ENCODE assay signal across 10 cellular contexts in the genomic region with DNA sequence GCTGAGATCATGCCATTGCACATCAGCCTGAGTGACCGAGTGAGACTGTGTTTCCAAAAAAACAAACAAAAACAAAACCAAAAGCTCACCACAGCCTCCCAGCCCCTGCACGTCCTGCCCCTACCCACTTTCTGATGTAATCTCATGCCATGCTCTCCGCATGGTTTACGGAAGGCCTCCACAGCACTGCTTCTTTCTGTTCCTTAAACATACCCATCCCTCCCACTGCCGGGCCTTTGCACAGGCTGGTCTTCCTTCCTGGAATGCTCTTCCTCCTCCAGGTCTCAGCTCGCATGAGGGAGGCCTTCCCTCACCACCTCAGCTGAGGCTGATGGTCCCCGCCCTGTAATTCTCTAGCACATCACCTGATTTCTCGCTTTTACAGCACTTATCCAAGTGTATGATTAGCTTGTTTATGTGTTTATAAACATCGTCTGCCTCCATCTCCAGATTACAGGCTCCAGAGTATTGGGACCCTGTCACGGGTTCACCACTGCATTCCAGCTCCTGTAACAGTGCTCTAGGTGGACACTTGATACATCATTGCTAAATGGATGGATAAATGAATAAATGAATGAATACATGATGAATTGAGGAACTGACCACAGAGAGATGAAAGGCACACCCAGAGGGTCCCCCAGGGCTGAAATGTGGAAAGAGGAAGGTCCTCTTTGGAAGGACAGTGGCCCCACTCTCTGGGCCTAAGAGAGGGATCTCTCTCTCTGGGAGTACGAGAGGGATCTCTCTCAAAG. TPM values are rescaled to one million over a fixed set of nuclear protein-coding genes. Genes with fewer than 3 reads are reported as not detected.
A peak's percentile ranks its signal among the peaks of the same experiment; 100 is the strongest.
DNase-seq lines count a peak whose midpoint lies in the region; ATAC-seq, FAIRE-seq and TF ChIP-seq lines count a peak whose summit lies in the region.
"Had no signal": no experiment of that assay in that cellular context is flagged by ENCODE, and none has a peak within 500 bp of the region (broad histone marks: within the 10 kb centered on the region; RNA-seq: fewer than 3 reads in every experiment).

No MANE protein-coding gene starts in this region.

- no peaks in the 10 kb centered on the region for H3K27me3 Mint-ChIP-seq in natural killer cell treated with Interleukin-12 subunit alpha and Interleukin-12 subunit beta and Interleukin-15 and Interleukin-18, amount 100 ng/mL, for 72 hours

- no peak overlapping the region for H3K27ac Mint-ChIP-seq in natural killer cell treated with Interleukin-12 subunit alpha and Interleukin-12 subunit beta and Interleukin-15 and Interleukin-18, amount 100 ng/mL, for 72 hours

- no peaks in the 10 kb centered on the region for H3K9me3 Mint-ChIP-seq in natural killer cell treated with Interleukin-12 subunit alpha and Interleukin-12 subunit beta and Interleukin-15 and Interleukin-18, amount 100 ng/mL, for 72 hours

- peaks cover 8 to 12% of the 10 kb centered on the region in 2 donors for H3K4me1 Mint-ChIP-seq in natural killer cell treated with Interleukin-12 subunit alpha and Interleukin-12 subunit beta and Interleukin-15 and Interleukin-18, amount 100 ng/mL, for 72 hours (ENCODE audit: low read depth in 2 of 2)

- ATAC-seq in left ventricle myocardium superior (no peak), HG03039 (IDR thresholded peaks at IDR 0.05; ENCODE audit: unreplicated experiment) (no peak)
- ATAC-seq in natural killer cell treated with Interleukin-12 subunit alpha and Interleukin-12 subunit beta and Interleukin-15 and Interleukin-18, amount 100 ng/mL, for 72 hours: no peak

- no peaks in the 10 kb centered on the region for H3K36me3 ChIP-seq in Loucy (ENCODE audit: insufficient read depth, low read length)
- peaks cover 3% of the 10 kb centered on the region for H3K36me3 ChIP-seq in adipocyte (ENCODE audit: control insufficient read depth, insufficient read depth, low read length, severe bottlenecking)
- H3K36me3 ChIP-seq in subcutaneous abdominal adipose tissue (ENCODE audit: control insufficient read depth in 5 of 5, insufficient read depth in 5 of 5, low read length in 5 of 5): peaks cover 0 to 7% (median 2%) of the 10 kb centered on the region in 5 donors

- peak; percentile 12 for DNase-seq in adipocyte (ENCODE audit: low read depth)
- DNase-seq in left ventricle myocardium superior: peak; percentile 35
- DNase-seq in D721Med (ENCODE audit: insufficient read length, low spot score): no peak
- DNase-seq in natural killer cell treated with Interleukin-12 subunit alpha and Interleukin-12 subunit beta and Interleukin-15 and Interleukin-18, amount 100 ng/mL, for 72 hours (ENCODE audit: low spot score): no peak
- DNase-seq: erythroblast; NCI-H524; stimulated activated CD8-positive, alpha-beta memory T cell treated with anti-CD3 and anti-CD28 coated beads, Interleukin-4, amount 100 ng/mL, for 48 hours had no signal

- intact Hi-C loops in left ventricle myocardium superior (cut with micrococcal nuclease): loop anchor here (10.0 kb wide), 1 partner anchor 58 kb away; a partner anchor contains a TSS

- H3K4me1 ChIP-seq in Loucy (ENCODE audit: insufficient read depth, low read length, poor library complexity, severe bottlenecking): peaks cover 13% of the 10 kb centered on the region
- H3K4me1 ChIP-seq in adipocyte (ENCODE audit: control insufficient read depth, insufficient read depth, low read length): peaks cover 46% of the 10 kb centered on the region
- H3K4me1 ChIP-seq in subcutaneous abdominal adipose tissue (ENCODE audit: control insufficient read depth in 5 of 5, insufficient read depth in 5 of 5, low read length in 5 of 5): peaks cover 6 to 36% (median 28%) of the 10 kb centered on the region in 5 donors

- H3K27me3 ChIP-seq in Loucy (ENCODE audit: insufficient read depth, low read length, poor library complexity, severe bottlenecking) (no peaks in the 10 kb centered on the region), adipocyte (replicated peaks; ENCODE audit: control insufficient read depth, insufficient read depth, low read length) (no peaks in the 10 kb centered on the region), subcutaneous abdominal adipose tissue (ENCODE audit: control insufficient read depth in 5 of 5, insufficient read depth in 4 of 5, low read length in 5 of 5) (no peaks in the 10 kb centered on the region)

- H3K9me2 ChIP-seq in Loucy (replicated peaks; ENCODE audit: low read depth, low read length): no peaks in the 10 kb centered on the region

- no peaks in the 10 kb centered on the region for H4K20me1 ChIP-seq in Loucy (ENCODE audit: insufficient read depth, low read length, poor library complexity, severe bottlenecking)

- FAIRE-seq in D721Med (lab: Jason Lieb, UNC): no peak

- H3K79me2 ChIP-seq in Loucy (ENCODE audit: insufficient read depth, low read length): no peaks in the 10 kb centered on the region

- TF ChIP-seq CTCF in Loucy (conservative IDR thresholded peaks at IDR 0.05; ENCODE audit: low read length) (no peak), D721Med (IDR thresholded peaks at IDR 0.05; ENCODE audit: insufficient read depth, missing control alignments) (no peak)

- no peaks in the 10 kb centered on the region for H3F3A ChIP-seq in Loucy (ENCODE audit: low read depth)

- no peak overlapping the region for H3K4me3 Mint-ChIP-seq in natural killer cell treated with Interleukin-12 subunit alpha and Interleukin-12 subunit beta and Interleukin-15 and Interleukin-18, amount 100 ng/mL, for 72 hours

- H3K27ac ChIP-seq in subcutaneous abdominal adipose tissue (ENCODE audit: low read depth, low read length): peak overlapping the region; percentile 42

- H3K9me3 ChIP-seq in Loucy (ENCODE audit: insufficient read depth, low read depth, low read length): no peaks in the 10 kb centered on the region
- no peaks in the 10 kb centered on the region for H3K9me3 ChIP-seq in adipocyte (ENCODE audit: control insufficient read depth, low read length)
- H3K9me3 ChIP-seq in subcutaneous abdominal adipose tissue (ENCODE audit: control insufficient read depth in 5 of 5, low read length in 5 of 5): no peaks in the 10 kb centered on the region

- H2AFZ ChIP-seq in Loucy (ENCODE audit: low read length): peak overlapping the region; percentile 35; the same call in 1 of the 2 replicates

- H3K36me3 Mint-ChIP-seq in natural killer cell treated with Interleukin-12 subunit alpha and Interleukin-12 subunit beta and Interleukin-15 and Interleukin-18, amount 100 ng/mL, for 72 hours: no peaks in the 10 kb centered on the region

- H3K4me2 ChIP-seq in Loucy (ENCODE audit: low read depth, low read length, poor library complexity, severe bottlenecking): peak overlapping the region; percentile 70

- H3K9ac ChIP-seq in Loucy (ENCODE audit: low read depth, low read length, poor library complexity, severe bottlenecking) (peak overlapping the region; percentile 52), adipocyte (ENCODE audit: low read length) (no peak overlapping the region), subcutaneous abdominal adipose tissue (ENCODE audit: low read length in 5 of 5) (no peak overlapping the region)

- H3K4me3 ChIP-seq in Loucy (ENCODE audit: low read length, poor library complexity, severe bottlenecking) (peak overlapping the region; percentile 61), adipocyte (ENCODE audit: low read length) (no peak overlapping the region), subcutaneous abdominal adipose tissue (ENCODE audit: low read depth in 1 of 5, low read length in 5 of 5) (no peak overlapping the region)

RNA-seq across cellular contexts. Expression of a gene that starts 22.1 kb away (rescaled TPM):
- total RNA-seq in left ventricle myocardium superior: 81.0 TPM
- total RNA-seq in natural killer cell treated with Interleukin-12 subunit alpha and Interleukin-12 subunit beta and Interleukin-15 and Interleukin-18, amount 100 ng/mL, for 72 hours: under 1 TPM in 1 of 2 donors, not detected in 1; 0.31 TPM

RNA-seq across cellular contexts. Expression of a gene that starts 32.8 kb away (rescaled TPM):
- 12.4 TPM for total RNA-seq in left ventricle myocardium superior
- 1 to 10 TPM; 4.7 to 6.3 TPM for total RNA-seq in natural killer cell treated with Interleukin-12 subunit alpha and Interleukin-12 subunit beta and Interleukin-15 and Interleukin-18, amount 100 ng/mL, for 72 hours

RNA-seq across cellular contexts. Expression of a gene that starts 58.4 kb away (rescaled TPM):
- total RNA-seq in left ventricle myocardium superior: 54.9 TPM
- 100 to 1,000 TPM; 188 to 205 TPM for total RNA-seq in natural killer cell treated with Interleukin-12 subunit alpha and Interleukin-12 subunit beta and Interleukin-15 and Interleukin-18, amount 100 ng/mL, for 72 hours

Comparison
In these comparisons a context has a peak if more than half of its experiments do, and no peak if none do; other contexts are left out.
1. DNase-seq: peak in adipocyte (single experiment) and left ventricle myocardium superior (single experiment); none in D721Med (single experiment) and natural killer cell treated with Interleukin-12 subunit alpha and Interleukin-12 subunit beta and Interleukin-15 and Interleukin-18, amount 100 ng/mL, for 72 hours (single experiment).
2. RNA of a gene that starts 22.1 kb away (total RNA-seq): 81.0 TPM in left ventricle myocardium superior (single experiment); 0.31 TPM in natural killer cell treated with Interleukin-12 subunit alpha and Interleukin-12 subunit beta and Interleukin-15 and Interleukin-18, amount 100 ng/mL, for 72 hours; every median in the first group is over 10 times any median in the second.